9 cellular contexts compared by ENCODE assay signal in the genomic region with DNA sequence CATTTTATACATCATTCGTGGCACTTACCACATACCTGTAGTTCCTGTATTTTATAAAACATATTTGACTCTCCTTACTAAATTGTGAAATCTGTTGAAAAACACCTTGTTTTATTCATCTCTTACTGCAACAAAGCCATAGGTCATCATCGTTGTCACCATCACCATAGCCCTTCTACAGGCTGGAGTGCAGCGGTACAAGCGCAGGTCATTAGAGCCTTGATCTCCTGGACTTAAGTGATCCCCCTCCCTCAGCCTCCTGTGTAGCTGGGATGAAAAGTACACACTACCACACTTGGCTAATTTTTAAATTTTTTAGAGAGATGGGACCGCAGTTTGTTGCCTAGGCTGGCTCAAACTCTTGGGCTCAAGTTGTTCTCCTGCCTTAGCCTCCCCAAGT.
"Had no signal": no experiment of that assay in that cellular context is flagged by ENCODE, and none has a peak within 500 bp of the region (broad histone marks: within the 10 kb centered on the region; RNA-seq: fewer than 3 reads in every experiment).

No MANE protein-coding gene starts in this region.

- H3K9ac ChIP-seq: GM23248 had no signal

- H3K27ac ChIP-seq: GM23248 had no signal

- FAIRE-seq: HTR-8/SVneo, K562 had no signal

- H3K36me3 ChIP-seq: HAP-1 had no signal

- H3K27ac Mint-ChIP-seq: HFFc6 had no signal

- ATAC-seq: HCT116, K562 had no signal

- H3K4me3 Mint-ChIP-seq: HFFc6 had no signal

- H3K4me3 ChIP-seq: GM23248, HAP-1, K562 had no signal

- H3K9me3 ChIP-seq: HAP-1 had no signal

- H2AFZ ChIP-seq: GM23248 had no signal

- DNase-seq: GM23248, GOT3, H7, HFFc6, KG1 had no signal

- H3K9me3 Mint-ChIP-seq: HFFc6 had no signal
